ENCODE assay signal across 14 cellular contexts in genomic region chr9:94134629-94135028, GRCh38. TPM values are rescaled to one million over a fixed set of nuclear protein-coding genes. Genes with fewer than 3 reads are reported as not detected.
DNase-seq lines count a peak whose midpoint lies in the region; ATAC-seq and TF ChIP-seq lines count a peak whose summit lies in the region.
"Had no signal": no experiment of that assay in that cellular context is flagged by ENCODE, and none has a peak within 500 bp of the region (broad histone marks: within the 10 kb centered on the region; RNA-seq: fewer than 3 reads in every experiment).

No MANE protein-coding gene starts in this region.

- CTCF ChIA-PET in RWPE1 (lab: Yijun Ruan, JAX) = interaction anchor here (0.6 kb wide), 1 partner anchor 154 kb away, joined by 3 read pairs; no protein-coding TSS in a partner anchor
- CTCF ChIA-PET in mammary epithelial cell (lab: Charles Lee; ENCODE audit: low non-redundant PET) = no interaction called here

- intact Hi-C loops in mammary epithelial cell (cut with micrococcal nuclease) = no loop called here

- no peaks in the 10 kb centered on the region for H4K20me1 ChIP-seq in mammary epithelial cell (ENCODE audit: insufficient read depth, low read length)

- H3K9ac ChIP-seq in mammary epithelial cell (ENCODE audit: insufficient read depth, low read length) = no peak overlapping the region

- peaks cover 36% of the 10 kb centered on the region for H3K4me1 ChIP-seq in mammary epithelial cell (ENCODE audit: insufficient read depth, low read length)
- H3K4me1 ChIP-seq in lung (ENCODE audit: control insufficient read depth in 2 of 2, insufficient read depth in 2 of 2, low read length in 2 of 2) = peaks cover 3 to 8% of the 10 kb centered on the region in 2 donors
- peaks cover 30% of the 10 kb centered on the region for H3K4me1 ChIP-seq in suprapubic skin

- no peak overlapping the region for H3K4me3 ChIP-seq in mammary epithelial cell (replicated peaks in 1 of 3; ENCODE audit: insufficient read depth in 1 of 3, low read depth in 2 of 3, low read length in 3 of 3)
- H3K4me3 ChIP-seq in lung = no peak overlapping the region
- H3K4me3 ChIP-seq in suprapubic skin = no peak overlapping the region
- H3K4me3 ChIP-seq: SJSA1 had no signal

- H3K79me2 ChIP-seq in mammary epithelial cell (ENCODE audit: insufficient read depth, low read length) = no peaks in the 10 kb centered on the region

- WGBS in mammary epithelial cell (ENCODE audit: low coverage, missing lambda C conversion rate) = 94% methylated on average over 7 of the region's 7 CpGs
- 70 to 84% methylated on average over 7 of the region's 7 CpGs for WGBS in lung, 2 donors
- WGBS in suprapubic skin = 78% methylated on average over 7 of the region's 7 CpGs

- peak overlapping the region; percentile 65 for H3K4me2 ChIP-seq in mammary epithelial cell (ENCODE audit: insufficient read depth, low read depth, low read length)

- no peak for TF ChIP-seq CTCF in RWPE1 (conservative IDR thresholded peaks at IDR 0.05; ENCODE audit: low read depth)
- TF ChIP-seq CTCF in mammary epithelial cell (conservative IDR thresholded peaks at IDR 0.05 in 1 of 2, IDR thresholded peaks at IDR 0.05 in 1 of 2; ENCODE audit: extremely low read depth in 1 of 2, insufficient read depth in 1 of 2, low read depth in 1 of 2, low read length in 2 of 2) = no peak
- TF ChIP-seq CTCF in lung (IDR thresholded peaks at IDR 0.05; ENCODE audit: control extremely low read depth, extremely low read depth) = no peak
- TF ChIP-seq CTCF in suprapubic skin (IDR thresholded peaks at IDR 0.05) = no peak

- peak overlapping the region; percentile 63 for H2AFZ ChIP-seq in mammary epithelial cell (ENCODE audit: low read depth, low read length)

- H3K36me3 ChIP-seq in mammary epithelial cell (ENCODE audit: insufficient read depth, low read length) (no peaks in the 10 kb centered on the region), lung (ENCODE audit: control insufficient read depth in 2 of 2, insufficient read depth in 2 of 2, low read length in 2 of 2) (no peaks in the 10 kb centered on the region), suprapubic skin (no peaks in the 10 kb centered on the region)
- H3K36me3 ChIP-seq: SJSA1 had no signal

- H3K27me3 ChIP-seq in mammary epithelial cell (ENCODE audit: insufficient read depth, low read length) (no peaks in the 10 kb centered on the region), lung (ENCODE audit: control insufficient read depth, insufficient read depth) (no peaks in the 10 kb centered on the region), suprapubic skin (no peaks in the 10 kb centered on the region)
- H3K27me3 ChIP-seq: SJSA1 had no signal

- TF ChIP-seq POLR2A in suprapubic skin (IDR thresholded peaks at IDR 0.05) = no peak

- peak overlapping the region; percentile 97 for H3K27ac ChIP-seq in RWPE1
- H3K27ac ChIP-seq in mammary epithelial cell (ENCODE audit: insufficient read depth, low read depth, low read length) = peak overlapping the region; percentile 55
- peak overlapping the region; percentile 30 to 69 for H3K27ac ChIP-seq in lung (ENCODE audit: low read depth in 1 of 2, low read length in 1 of 2)
- H3K27ac ChIP-seq in suprapubic skin = peak overlapping the region; percentile 75
- H3K27ac ChIP-seq: SJSA1 had no signal

- in situ Hi-C loops in mammary epithelial cell (cut with MboI; ENCODE audit: low sequenced_read_pairs in 2 of 2) = no loop called here

- dilution Hi-C loops in mammary epithelial cell (cut with HindIII; ENCODE audit: low sequenced_read_pairs) = no loop called here

- H3K9me3 ChIP-seq in mammary epithelial cell (replicated peaks; ENCODE audit: insufficient read depth, low read length) (no peaks in the 10 kb centered on the region), lung (ENCODE audit: control insufficient read depth in 2 of 2, insufficient read depth in 1 of 2, low read length in 1 of 2) (no peaks in the 10 kb centered on the region), suprapubic skin (no peaks in the 10 kb centered on the region)
- H3K9me3 ChIP-seq: SJSA1 had no signal

- TF ChIP-seq EP300 in suprapubic skin (IDR thresholded peaks at IDR 0.05) = no peak

- POLR2A ChIA-PET in RWPE1 (lab: Yijun Ruan, JAX; ENCODE audit: low non-redundant PET) = no interaction called here

- DNase-seq in RWPE1 (ENCODE audit: low spot score) (no peak), mammary epithelial cell (no peak), lung (ENCODE audit: low spot score) (no peak), suprapubic skin (ENCODE audit: low spot score in 2 of 2) (no peak), hepatic stellate cell (ENCODE audit: low spot score) (no peak)
- DNase-seq in stimulated activated CD4-positive, alpha-beta T cell treated with anti-CD3 and anti-CD28 coated beads, Interleukin-15, amount 100 ng/mL, for 24 hours = no peak
- DNase-seq: activated CD4-positive, alpha-beta T cell treated with anti-CD3 and anti-CD28 coated beads for 1 hour; activated gamma-delta T cell; hypothalamus; NCI-H1694 treated with DMSO at 0.1 percent for 48 hours had no signal

- BruUV-seq in mammary epithelial cell (replicated peaks; lab: Mats Ljungman, UMichigan) = no TSS peak

- no peak for ATAC-seq in lung (ENCODE audit: insufficient read depth, low FRiP score)
- no peak for ATAC-seq in GM21528 (IDR thresholded peaks at IDR 0.05; ENCODE audit: low FRiP score, unreplicated experiment)
- no peak for ATAC-seq in esophagus mucosa
- ATAC-seq: HCT116 had no signal

RNA-seq across cellular contexts. Expression of gene PTPDC1, which starts 50.4 kb away (rescaled TPM):
- total RNA-seq in mammary epithelial cell (10 to 100 TPM in 1 of 2 donors, 1 to 10 TPM in 1; 7.5 to 12.8 TPM), lung (10 to 100 TPM; 11.1 to 26.0 TPM), suprapubic skin (10 to 100 TPM in 2 of 4 donors, 1 to 10 TPM in 2; 5.0 to 17.1 (median 10.1) TPM), esophagus mucosa (1.6 TPM)
- polyA plus RNA-seq in mammary epithelial cell (4.1 TPM), lung (1 to 10 TPM; 3.1 to 4.0 TPM)
- 9.8 TPM for polyA minus RNA-seq in mammary epithelial cell
